5 cellular contexts compared by ENCODE assay signal in the genomic region with DNA sequence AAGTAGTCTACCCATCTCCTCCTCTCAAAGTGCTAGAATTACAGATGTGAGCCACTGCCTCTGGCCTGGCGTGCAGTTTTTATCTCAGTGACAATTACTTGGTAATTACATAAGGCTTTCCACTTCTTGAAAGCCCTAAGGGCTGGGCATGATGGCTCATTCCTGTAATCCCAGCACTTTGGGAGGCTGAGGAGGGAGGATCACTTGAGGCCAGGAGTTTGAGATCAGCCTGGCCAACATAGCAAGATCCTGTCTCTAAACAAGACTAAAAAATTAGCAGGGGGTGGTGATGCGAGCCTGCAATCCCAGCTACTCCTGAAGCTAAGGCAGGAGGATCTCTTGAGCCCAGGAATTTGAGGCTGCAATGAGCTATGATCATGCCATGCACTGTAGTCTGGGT.
"Had no signal": no experiment of that assay in that cellular context is flagged by ENCODE, and none has a peak within 500 bp of the region (broad histone marks: within the 10 kb centered on the region; RNA-seq: fewer than 3 reads in every experiment).

No MANE protein-coding gene starts in this region.

- DNase-seq: GDM1, GF-D8 had no signal

- FAIRE-seq: GM12892, GM18507, GM19239 had no signal
